ENCODE assay signal across 1 cellular context in the genomic region with DNA sequence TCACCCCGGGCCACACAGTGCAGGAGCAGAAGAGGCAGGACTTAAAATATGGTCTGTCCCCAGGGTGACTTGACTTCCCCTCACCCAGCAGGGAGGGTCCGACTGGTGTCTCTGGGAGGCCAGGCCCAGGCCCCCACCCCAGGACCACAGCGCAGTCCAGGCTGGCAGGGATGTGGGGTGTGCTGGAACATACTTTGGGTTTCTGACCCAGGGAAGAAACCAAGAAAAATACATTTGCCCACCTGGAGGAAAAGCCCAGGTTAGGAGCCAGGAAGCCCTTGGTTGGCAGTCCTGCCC.
A peak's percentile ranks its signal among the peaks of the same experiment; 100 is the strongest.
TF ChIP-seq lines count a peak whose summit lies in the region.

No MANE protein-coding gene starts in this region.

TF ChIP-seq in HepG2, 621 proteins besides CTCF, POLR2A, EP300 and RAD21:
- TF ChIP-seq ZNF768 (CRISPR knock-in tag; IDR thresholded peaks at IDR 0.05) (peak; percentile 29; the same call in 1 of the 2 replicates), ZNF670 (CRISPR knock-in tag; IDR thresholded peaks at IDR 0.05; ENCODE audit: borderline replicate concordance) (no peak)
